ENCODE assay signal across 6 cellular contexts in genomic region chr1:64676386-64676785, GRCh38.
"Had no signal": no experiment of that assay in that cellular context is flagged by ENCODE, and none has a peak within 500 bp of the region (broad histone marks: within the 10 kb centered on the region; RNA-seq: fewer than 3 reads in every experiment).

No MANE protein-coding gene starts in this region.

- DNase-seq: KG1 had no signal

- H3K9ac ChIP-seq: KMS-11 had no signal

- H3K27ac ChIP-seq: HL-60, KMS-11 had no signal

- H3K4me3 ChIP-seq: K562 had no signal

- H3K4me2 ChIP-seq: KMS-11 had no signal

- FAIRE-seq: HepG2, HTR-8/SVneo had no signal
